26 cellular contexts compared by ENCODE assay signal in the genomic region with DNA sequence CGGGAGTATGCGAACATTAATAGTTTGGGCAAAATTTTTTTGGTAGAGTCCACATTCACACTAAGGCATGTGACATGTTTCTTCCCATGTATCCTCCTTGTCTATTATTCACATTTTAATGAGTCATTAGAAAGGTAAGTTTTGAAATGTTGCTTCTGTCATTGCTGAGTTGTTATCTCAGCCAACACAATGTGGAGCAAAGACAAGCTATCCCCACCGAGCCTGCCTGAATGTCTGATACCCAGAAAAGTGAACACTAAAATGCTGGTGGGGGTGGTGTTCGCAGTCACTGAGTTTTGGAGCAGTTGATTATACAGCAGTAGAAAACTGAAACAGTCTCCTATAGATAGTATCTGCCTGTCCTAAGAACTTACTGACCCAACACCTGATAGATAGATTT.
"Had no signal": no experiment of that assay in that cellular context is flagged by ENCODE, and none has a peak within 500 bp of the region (broad histone marks: within the 10 kb centered on the region; RNA-seq: fewer than 3 reads in every experiment).

No MANE protein-coding gene starts in this region.

- H3K9me3 ChIP-seq: esophagus squamous epithelium, gastroesophageal sphincter, heart right ventricle, left lung, lower lobe of right lung, mucosa of descending colon had no signal

- ATAC-seq: esophagus mucosa; gastroesophageal sphincter; heart right ventricle; left cardiac atrium; left lung; left ventricle myocardium superior; lower lobe of right lung; mucosa of descending colon; naive thymus-derived CD4-positive, alpha-beta T cell had no signal

- H3K4me3 Mint-ChIP-seq: mesothelial cell of epicardium; naive thymus-derived CD4-positive, alpha-beta T cell had no signal

- H3K27me3 ChIP-seq: dorsolateral prefrontal cortex, esophagus squamous epithelium, gastroesophageal sphincter, heart right ventricle, left lung had no signal

- H3K27me3 Mint-ChIP-seq: naive thymus-derived CD4-positive, alpha-beta T cell had no signal

- H3K4me1 ChIP-seq: esophagus squamous epithelium, gastroesophageal sphincter, left lung, lower lobe of right lung had no signal

- FAIRE-seq: colon, endometrium, islet of Langerhans, keratinocyte had no signal

- H3K27ac ChIP-seq: coronary artery, dorsolateral prefrontal cortex, esophagus squamous epithelium, gastroesophageal sphincter, heart right ventricle, left lung, lower lobe of right lung had no signal

- H3K27ac Mint-ChIP-seq: mesothelial cell of epicardium; naive thymus-derived CD4-positive, alpha-beta T cell had no signal

- H3K4me3 ChIP-seq: coronary artery, dorsolateral prefrontal cortex, esophagus squamous epithelium, gastroesophageal sphincter, heart right ventricle, left lung, lower lobe of right lung, mucosa of descending colon had no signal

- DNase-seq: dermis blood vessel endothelial cell; dorsolateral prefrontal cortex; effector CD4-positive, alpha-beta T cell; effector memory CD4-positive, alpha-beta T cell; esophagus squamous epithelium; foreskin fibroblast; foreskin melanocyte; glutamatergic neuron; head of caudate nucleus; heart right ventricle; hippocampal formation; left cardiac atrium; left lung; left ventricle myocardium superior; lower lobe of right lung; mesenchymal stem cell; mucosa of descending colon; naive thymus-derived CD4-positive, alpha-beta T cell had no signal
